17 cellular contexts compared by ENCODE assay signal in genomic region chr2:88191722-88192042, GRCh38.
"Had no signal": no experiment of that assay in that cellular context is flagged by ENCODE, and none has a peak within 500 bp of the region (broad histone marks: within the 10 kb centered on the region; RNA-seq: fewer than 3 reads in every experiment).

No MANE protein-coding gene starts in this region.

- ATAC-seq: activated CD4-positive, alpha-beta T cell treated with anti-CD3 and anti-CD28 coated beads for 36 hours; gastrocnemius medialis had no signal

- H3K4me3 Mint-ChIP-seq: activated CD4-positive, alpha-beta T cell treated with anti-CD3 and anti-CD28 coated beads for 36 hours; activated T-cell treated with anti-CD3 and anti-CD28 coated beads, Interleukin-2, amount 50 U/mL, for 24 hours; central memory CD8-positive, alpha-beta T cell; neural progenitor cell; T-helper 2 cell treated with Interferon-gamma antibody and Interleukin-4, amounts not matched to agents 5 μg/mL and 100 μg/mL, for 36 hours; WTC11 had no signal

- DNase-seq: activated naive CD4-positive, alpha-beta T cell treated with Interleukin-2 at 50 U/mL for 16 hours; activated T-cell treated with anti-CD3 and anti-CD28 coated beads, Interleukin-2, amount 50 U/mL, for 24 hours; brain microvascular endothelial cell; gastrocnemius medialis; heart left ventricle; left ventricle myocardium superior; stimulated activated CD4-positive, alpha-beta T cell treated with anti-CD3 and anti-CD28 coated beads, Interleukin-12 subunit alpha, Interleukin-12 subunit beta, amount 100 ng/mL, for 4 hours; stimulated activated CD4-positive, alpha-beta T cell treated with anti-CD3 and anti-CD28 coated beads, Interleukin-1b, Interleukin-23, amount 100 ng/mL, for 48 hours; stimulated activated naive CD4-positive, alpha-beta T cell had no signal

- H3K9me3 ChIP-seq: gastrocnemius medialis, heart left ventricle had no signal

- H3K36me3 Mint-ChIP-seq: neural progenitor cell, WTC11 had no signal

- H3K27me3 ChIP-seq: brain microvascular endothelial cell, gastrocnemius medialis, neural progenitor cell had no signal

- H3K9me3 Mint-ChIP-seq: central memory CD8-positive, alpha-beta T cell; neural progenitor cell; T-helper 2 cell treated with Interferon-gamma antibody and Interleukin-4, amounts not matched to agents 5 μg/mL and 100 μg/mL, for 36 hours; WTC11 had no signal

- H3K36me3 ChIP-seq: brain microvascular endothelial cell, gastrocnemius medialis, heart left ventricle, neural progenitor cell had no signal

- H3K27ac Mint-ChIP-seq: activated CD4-positive, alpha-beta T cell treated with anti-CD3 and anti-CD28 coated beads for 36 hours; activated T-cell treated with anti-CD3 and anti-CD28 coated beads, Interleukin-2, amount 50 U/mL, for 24 hours; activated T-helper 2 cell treated with anti-CD3 and anti-CD28 coated beads, Interferon-gamma antibody, Interleukin-2, Interleukin-4, amounts not matched to agents 10 μg/mL and 5 μg/mL and 100 μg/mL, durations not matched to agents 14 hours and 24 hours and 36 hours; neural progenitor cell; progenitor cell of endocrine pancreas; T-helper 2 cell treated with Interferon-gamma antibody and Interleukin-4, amounts not matched to agents 5 μg/mL and 100 μg/mL, for 36 hours; WTC11 had no signal

- H3K4me1 Mint-ChIP-seq: activated CD4-positive, alpha-beta T cell treated with anti-CD3 and anti-CD28 coated beads for 36 hours; central memory CD8-positive, alpha-beta T cell; neural progenitor cell had no signal

- H3K27ac ChIP-seq: brain microvascular endothelial cell, coronary artery, gastrocnemius medialis, heart left ventricle, neural progenitor cell had no signal

- H3K4me1 ChIP-seq: gastrocnemius medialis had no signal

- H3K4me3 ChIP-seq: coronary artery, gastrocnemius medialis, heart left ventricle, neural progenitor cell had no signal
